In the genomic region with DNA sequence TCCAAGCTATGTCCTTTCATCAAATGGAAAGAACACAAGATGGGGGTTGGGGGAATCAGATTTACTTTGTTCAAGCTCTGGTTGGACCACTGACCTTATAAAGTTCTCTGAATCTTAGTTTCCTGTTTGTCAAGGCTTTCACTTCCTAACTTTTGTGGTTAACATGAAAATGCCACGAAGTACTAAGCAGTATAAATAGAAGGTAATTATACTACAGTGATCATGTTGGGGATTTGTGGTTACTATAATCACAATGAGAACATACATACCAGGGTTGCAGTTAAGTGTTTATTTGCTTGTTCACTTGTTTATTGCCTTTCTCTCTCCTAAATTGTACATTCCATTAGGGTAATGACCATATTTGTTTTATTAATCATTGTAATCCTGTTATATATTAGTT, we compare ENCODE assay signal across 9 cellular contexts. TPM values are rescaled to one million over a fixed set of nuclear protein-coding genes. Genes with fewer than 3 reads are reported as not detected.
A peak's percentile ranks its signal among the peaks of the same experiment; 100 is the strongest.
DNase-seq lines count a peak whose midpoint lies in the region; ATAC-seq and FAIRE-seq lines count a peak whose summit lies in the region.
"Had no signal": no experiment of that assay in that cellular context is flagged by ENCODE, and none has a peak within 500 bp of the region (broad histone marks: within the 10 kb centered on the region; RNA-seq: fewer than 3 reads in every experiment).

No MANE protein-coding gene starts in this region.

- H3K27me3 ChIP-seq in small intestine (ENCODE audit: control insufficient read depth in 2 of 2, insufficient read depth in 2 of 2, low read length in 2 of 2), result no peaks in the 10 kb centered on the region

- no peaks in the 10 kb centered on the region for H3K36me3 Mint-ChIP-seq in activated naive CD4-positive, alpha-beta T cell treated with anti-CD3 and anti-CD28 coated beads, Interleukin-2, amount 50 U/mL, for 24 hours
- peaks cover 2% of the 10 kb centered on the region for H3K36me3 Mint-ChIP-seq in activated T-helper 1 cell treated with anti-CD3 and anti-CD28 coated beads, Interleukin-12 subunit alpha, Interleukin-12 subunit beta, Interleukin-2, Interleukin-4 antibody, amounts not matched to agents 30 ng/mL and 10 ng/mL and 1 ng/mL, durations not matched to agents 14 hours and 24 hours and 36 hours (ENCODE audit: low read depth)
- H3K36me3 Mint-ChIP-seq: CD8-positive, alpha-beta memory T cell had no signal

- no peaks in the 10 kb centered on the region for H3K9me3 ChIP-seq in small intestine (ENCODE audit: control insufficient read depth, low read depth)

- H3K4me1 Mint-ChIP-seq in activated naive CD4-positive, alpha-beta T cell treated with anti-CD3 and anti-CD28 coated beads, Interleukin-2, amount 50 U/mL, for 24 hours, result peaks cover 9% of the 10 kb centered on the region
- peaks cover 28% of the 10 kb centered on the region for H3K4me1 Mint-ChIP-seq in activated T-helper 1 cell treated with anti-CD3 and anti-CD28 coated beads, Interleukin-12 subunit alpha, Interleukin-12 subunit beta, Interleukin-2, Interleukin-4 antibody, amounts not matched to agents 30 ng/mL and 10 ng/mL and 1 ng/mL, durations not matched to agents 14 hours and 24 hours and 36 hours (ENCODE audit: low read depth)

- peaks cover 5% of the 10 kb centered on the region for H3K9me3 Mint-ChIP-seq in activated naive CD4-positive, alpha-beta T cell treated with anti-CD3 and anti-CD28 coated beads, Interleukin-2, amount 50 U/mL, for 24 hours
- no peaks in the 10 kb centered on the region for H3K9me3 Mint-ChIP-seq in activated T-helper 1 cell treated with anti-CD3 and anti-CD28 coated beads, Interleukin-12 subunit alpha, Interleukin-12 subunit beta, Interleukin-2, Interleukin-4 antibody, amounts not matched to agents 30 ng/mL and 10 ng/mL and 1 ng/mL, durations not matched to agents 14 hours and 24 hours and 36 hours
- H3K9me3 Mint-ChIP-seq: CD8-positive, alpha-beta memory T cell had no signal

- H3K36me3 ChIP-seq in small intestine (ENCODE audit: control insufficient read depth in 2 of 2, insufficient read depth in 2 of 2, low read length in 2 of 2), result no peaks in the 10 kb centered on the region

- H3K4me3 ChIP-seq in small intestine (ENCODE audit: low read depth in 1 of 2, low read length in 2 of 2), result no peak overlapping the region

- ATAC-seq in HG03280 (IDR thresholded peaks at IDR 0.05; ENCODE audit: unreplicated experiment), result peak; percentile 84

- no peak for FAIRE-seq in small intestine (lab: Jason Lieb, UNC)

- H3K27ac Mint-ChIP-seq in activated naive CD4-positive, alpha-beta T cell treated with anti-CD3 and anti-CD28 coated beads, Interleukin-2, amount 50 U/mL, for 24 hours, result peak overlapping the region; percentile 24
- peak overlapping the region; percentile 6 for H3K27ac Mint-ChIP-seq in activated T-helper 1 cell treated with anti-CD3 and anti-CD28 coated beads, Interleukin-12 subunit alpha, Interleukin-12 subunit beta, Interleukin-2, Interleukin-4 antibody, amounts not matched to agents 30 ng/mL and 10 ng/mL and 1 ng/mL, durations not matched to agents 14 hours and 24 hours and 36 hours

- H3K27ac ChIP-seq in small intestine (ENCODE audit: low read depth in 1 of 2, low read length in 1 of 2), result no peak overlapping the region
- H3K27ac ChIP-seq in caudate nucleus (ENCODE audit: low read depth, low read length), result no peak overlapping the region

- WGBS in small intestine, 3 donors, result 21 to 40% (median 24%) methylated on average over 1 of the region's 1 CpG

- H3K4me3 Mint-ChIP-seq in activated naive CD4-positive, alpha-beta T cell treated with anti-CD3 and anti-CD28 coated beads, Interleukin-2, amount 50 U/mL, for 24 hours, result no peak overlapping the region
- peak overlapping the region; percentile 32 for H3K4me3 Mint-ChIP-seq in activated T-helper 1 cell treated with anti-CD3 and anti-CD28 coated beads, Interleukin-12 subunit alpha, Interleukin-12 subunit beta, Interleukin-2, Interleukin-4 antibody, amounts not matched to agents 30 ng/mL and 10 ng/mL and 1 ng/mL, durations not matched to agents 14 hours and 24 hours and 36 hours

- intact Hi-C loops in activated T-helper 1 cell treated with anti-CD3 and anti-CD28 coated beads, Interleukin-12 subunit alpha, Interleukin-12 subunit beta, Interleukin-2, Interleukin-4 antibody, amounts not matched to agents 30 ng/mL and 10 ng/mL and 1 ng/mL, durations not matched to agents 14 hours and 24 hours and 36 hours (cut with micrococcal nuclease), result loop anchor here (2.0 kb wide), 1 partner anchor 15 kb away; no protein-coding TSS in a partner anchor

- H3K27me3 Mint-ChIP-seq in activated naive CD4-positive, alpha-beta T cell treated with anti-CD3 and anti-CD28 coated beads, Interleukin-2, amount 50 U/mL, for 24 hours, result peaks cover 6% of the 10 kb centered on the region
- H3K27me3 Mint-ChIP-seq in activated T-helper 1 cell treated with anti-CD3 and anti-CD28 coated beads, Interleukin-12 subunit alpha, Interleukin-12 subunit beta, Interleukin-2, Interleukin-4 antibody, amounts not matched to agents 30 ng/mL and 10 ng/mL and 1 ng/mL, durations not matched to agents 14 hours and 24 hours and 36 hours (ENCODE audit: insufficient read depth), result no peaks in the 10 kb centered on the region
- H3K27me3 Mint-ChIP-seq: CD8-positive, alpha-beta memory T cell had no signal

- H3K4me1 ChIP-seq in small intestine (ENCODE audit: control insufficient read depth in 2 of 2, insufficient read depth in 1 of 2, low read depth in 1 of 2, low read length in 1 of 2), result peaks cover 0 to 2% of the 10 kb centered on the region in 2 donors

- DNase-seq in activated naive CD4-positive, alpha-beta T cell treated with anti-CD3 and anti-CD28 coated beads, Interleukin-2, amount 50 U/mL, for 16 hours, result no peak
- DNase-seq in activated T-helper 1 cell treated with anti-CD3 and anti-CD28 coated beads, Interleukin-12 subunit alpha, Interleukin-12 subunit beta, Interleukin-2, Interleukin-4 antibody, amounts not matched to agents 30 ng/mL and 10 ng/mL and 1 ng/mL, durations not matched to agents 14 hours and 24 hours and 36 hours (ENCODE audit: low spot score), result no peak
- DNase-seq in small intestine (peak; percentile 31), caudate nucleus (lab: John Stamatoyannopoulos, UW) (no peak), GM19238 (ENCODE audit: insufficient read length, low spot score) (no peak), HuH-7 (ENCODE audit: low spot score) (no peak)

RNA-seq across cellular contexts. Expression of a gene that starts 53.2 kb away (rescaled TPM):
- total RNA-seq in activated T-helper 1 cell treated with anti-CD3 and anti-CD28 coated beads, Interleukin-12 subunit alpha, Interleukin-12 subunit beta, Interleukin-2, Interleukin-4 antibody, amounts not matched to agents 30 ng/mL and 10 ng/mL and 1 ng/mL, durations not matched to agents 14 hours and 24 hours and 36 hours, result 47.6 and 49.0 TPM in 2 replicates
- polyA plus RNA-seq in small intestine, result 10 to 100 TPM in 2 of 3 donors, 1 to 10 TPM in 1; 6.5 to 28.6 (median 11.9) TPM
